9 cellular contexts compared by ENCODE assay signal in the genomic region with DNA sequence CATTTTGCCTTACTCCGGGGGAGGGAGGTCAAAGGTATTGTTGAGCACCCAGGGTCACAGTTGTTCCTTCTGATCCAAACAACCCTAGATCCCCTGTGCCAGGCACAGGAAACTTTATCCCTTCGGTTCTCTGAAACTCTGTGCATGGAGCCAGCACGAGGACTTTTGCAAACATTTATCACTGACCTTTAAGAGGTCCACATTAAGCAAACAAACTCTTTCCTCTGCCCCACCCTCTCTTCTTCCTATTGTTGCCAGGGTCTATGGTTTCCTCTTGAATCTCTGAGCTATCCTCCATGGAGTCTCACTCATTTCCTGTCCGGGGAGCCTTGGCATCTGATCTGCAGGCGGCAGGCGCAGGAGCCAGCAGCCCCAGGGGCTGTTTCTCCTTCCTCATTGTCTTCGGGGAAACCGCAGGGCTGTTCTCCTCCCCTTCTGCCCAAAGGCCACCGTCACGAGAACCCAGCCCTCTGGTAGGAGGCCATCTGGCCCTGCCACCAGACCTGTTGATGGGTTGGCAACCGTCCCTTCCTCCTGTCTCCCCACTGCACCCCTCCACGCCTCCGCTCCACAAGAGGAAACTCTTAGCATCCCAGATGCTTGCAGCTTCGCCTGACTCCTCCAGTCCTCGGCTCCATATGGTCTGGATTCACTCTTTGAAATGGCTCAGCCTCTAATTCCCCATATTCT.
DNase-seq lines count a peak whose midpoint lies in the region; ATAC-seq and TF ChIP-seq lines count a peak whose summit lies in the region.
"Had no signal": no experiment of that assay in that cellular context is flagged by ENCODE, and none has a peak within 500 bp of the region (broad histone marks: within the 10 kb centered on the region; RNA-seq: fewer than 3 reads in every experiment).

No MANE protein-coding gene starts in this region.

- H2BK12ac ChIP-seq in neuronal stem cell (ENCODE audit: low read length) = peak overlapping the region; percentile 8

- no peak overlapping the region for H3K4ac ChIP-seq in neuronal stem cell (ENCODE audit: low read length)

- no peak overlapping the region for H3K4me3 Mint-ChIP-seq in CD8-positive, alpha-beta memory T cell

- H3K79me2 ChIP-seq in PC-3 (ENCODE audit: low read length) = no peaks in the 10 kb centered on the region

- no peak overlapping the region for H2BK5ac ChIP-seq in neuronal stem cell (ENCODE audit: low read length)

- H4K8ac ChIP-seq in neuronal stem cell (ENCODE audit: low read depth, low read length) = no peak overlapping the region

- H3K18ac ChIP-seq in neuronal stem cell (ENCODE audit: low read length) = peak overlapping the region; percentile 25

- H3K9me2 ChIP-seq in PC-3 (replicated peaks; ENCODE audit: low read length) = no peaks in the 10 kb centered on the region

- H4K91ac ChIP-seq in neuronal stem cell (ENCODE audit: low read depth, low read length, poor library complexity) = no peak overlapping the region

- H3K27ac Mint-ChIP-seq in CD8-positive, alpha-beta memory T cell = no peak overlapping the region

- no peak overlapping the region for H3K23ac ChIP-seq in neuronal stem cell (ENCODE audit: low read depth, low read length, poor library complexity)

- H3K9ac ChIP-seq in PC-3 (ENCODE audit: low read length) (no peak overlapping the region), neuronal stem cell (ENCODE audit: low read depth, low read length, poor library complexity) (no peak overlapping the region)

- H2AFZ ChIP-seq in PC-3 (ENCODE audit: low read length) (peak overlapping the region; percentile 1), neuronal stem cell (ENCODE audit: low read length) (peak overlapping the region; percentile 67)

- CTCF ChIA-PET in PC-3 (lab: Charles Lee) = no interaction called here
- CTCF ChIA-PET in CD8-positive, alpha-beta memory T cell (lab: Charles Lee) = no interaction called here

- H3K4me2 ChIP-seq in PC-3 (ENCODE audit: low read length) (0 out of 2 replicates have a peak overlapping the region, but pooled peaks have one; percentile 3), neuronal stem cell (ENCODE audit: insufficient read depth, low read length, poor library complexity, severe bottlenecking) (no peak overlapping the region)

- H3K9me3 ChIP-seq in PC-3 (ENCODE audit: low read length) (peaks cover 10% of the 10 kb centered on the region), neuronal stem cell (replicated peaks in 1 of 2; ENCODE audit: control insufficient read depth in 2 of 2, insufficient read depth in 1 of 2, low read depth in 1 of 2, low read length in 2 of 2) (peaks cover 0 to 16% of the 10 kb centered on the region in 2 donors)
- no peaks in the 10 kb centered on the region for H3K9me3 ChIP-seq in CD8-positive, alpha-beta memory T cell (ENCODE audit: low read length)

- no peaks in the 10 kb centered on the region for H3K36me3 Mint-ChIP-seq in CD8-positive, alpha-beta memory T cell

- H3K79me1 ChIP-seq in neuronal stem cell (ENCODE audit: low read depth, low read length) = no peaks in the 10 kb centered on the region

- H4K20me1 ChIP-seq in PC-3 (ENCODE audit: low read length) = no peaks in the 10 kb centered on the region

- POLR2A ChIA-PET in PC-3 (lab: Charles Lee; ENCODE audit: unreplicated experiment) = no interaction called here
- POLR2A ChIA-PET in CD8-positive, alpha-beta memory T cell (lab: Charles Lee) = no interaction called here

- no CpG with 5 or more reads among the region's 15 CpGs for WGBS in neuronal stem cell (ENCODE audit: extremely low coverage in 2 of 2, insufficient read length in 2 of 2, insufficient replicate concordance in 1 of 2), 2 donors

- intact Hi-C loops in PC-3 (cut with micrococcal nuclease) = no loop called here

- ATAC-seq in PC-3 (peak; percentile 83), HG03196 (IDR thresholded peaks at IDR 0.05; ENCODE audit: unreplicated experiment) (no peak)

- no TSS peak for BruUV-seq in PC-3 (replicated peaks; lab: Mats Ljungman, UMichigan)

- H3K4me1 Mint-ChIP-seq in CD8-positive, alpha-beta memory T cell = peaks cover 4 to 8% (median 6%) of the 10 kb centered on the region in 3 donors

- H3K14ac ChIP-seq in neuronal stem cell (ENCODE audit: low read length) = no peak overlapping the region

- H2AK5ac ChIP-seq in neuronal stem cell (ENCODE audit: low read depth, low read length) = no peak overlapping the region

- no peaks in the 10 kb centered on the region for H3F3A ChIP-seq in PC-3 (ENCODE audit: low read length, unreplicated experiment)

- H3K9me3 Mint-ChIP-seq in CD8-positive, alpha-beta memory T cell = peaks cover 2 to 11% (median 6%) of the 10 kb centered on the region in 5 donors

- H3K27me3 ChIP-seq in PC-3 (ENCODE audit: low read length) = no peaks in the 10 kb centered on the region
- H3K27me3 ChIP-seq in neuronal stem cell (ENCODE audit: control insufficient read depth in 3 of 3, insufficient read depth in 3 of 3, low read depth in 1 of 3, low read length in 3 of 3) = no peaks in the 10 kb centered on the region
- H3K27me3 ChIP-seq in CD8-positive, alpha-beta memory T cell (ENCODE audit: insufficient read depth, low read length, poor library complexity, severe bottlenecking) = no peaks in the 10 kb centered on the region
- H3K27me3 ChIP-seq: cardiac muscle cell had no signal

- peak; percentile 74 for DNase-seq in GF-D8 (lab: John Stamatoyannopoulos, UW)
- peak; percentile 86 for DNase-seq in PC-3
- DNase-seq in fibroblast of gingiva (ENCODE audit: low read depth) = peak; percentile 94
- DNase-seq in neuronal stem cell (ENCODE audit: low spot score) = no peak
- no peak for DNase-seq in DMS114 treated with DMSO at 0.1 percent for 48 hours (lab: John Stamatoyannopoulos, UW; ENCODE audit: unreplicated experiment)
- no peak for DNase-seq in activated gamma-delta T cell treated with Interleukin-2 at 50 U/mL for 16 hours
- DNase-seq in CD8-positive, alpha-beta memory T cell = no peak

- H3K36me3 ChIP-seq in PC-3 (ENCODE audit: low read depth, low read length) (no peaks in the 10 kb centered on the region), neuronal stem cell (replicated peaks in 1 of 2; ENCODE audit: control insufficient read depth in 2 of 2, insufficient read depth in 2 of 2, low read length in 2 of 2) (no peaks in the 10 kb centered on the region)
- H3K36me3 ChIP-seq in CD8-positive, alpha-beta memory T cell (ENCODE audit: insufficient read depth, low read length) = no peaks in the 10 kb centered on the region
- H3K36me3 ChIP-seq: cardiac muscle cell had no signal

- H3K27me3 Mint-ChIP-seq in CD8-positive, alpha-beta memory T cell = peaks cover 4 to 10% of the 10 kb centered on the region in 2 donors

- no peak for TF ChIP-seq CTCF in PC-3 (conservative IDR thresholded peaks at IDR 0.05; ENCODE audit: low read depth, low read length)

- H3K4me1 ChIP-seq in PC-3 (ENCODE audit: insufficient read depth, low read length) (peaks cover 22% of the 10 kb centered on the region), neuronal stem cell (ENCODE audit: control insufficient read depth in 2 of 2, insufficient read depth in 1 of 2, low read depth in 1 of 2, low read length in 2 of 2) (peaks cover 4 to 5% of the 10 kb centered on the region in 2 donors)
- no peaks in the 10 kb centered on the region for H3K4me1 ChIP-seq in CD8-positive, alpha-beta memory T cell (ENCODE audit: insufficient read depth, low read length)

- no peak overlapping the region for H3K4me3 ChIP-seq in PC-3 (ENCODE audit: low read length)
- no peak overlapping the region for H3K4me3 ChIP-seq in neuronal stem cell (ENCODE audit: low read length in 2 of 2)
- H3K4me3 ChIP-seq in CD8-positive, alpha-beta memory T cell (ENCODE audit: low read length) = no peak overlapping the region
- H3K4me3 ChIP-seq: cardiac muscle cell had no signal

- H2BK120ac ChIP-seq in neuronal stem cell (ENCODE audit: low read depth, low read length) = no peak overlapping the region

- H3K27ac ChIP-seq in PC-3 (ENCODE audit: low read length) = peak overlapping the region; percentile 22
- H3K27ac ChIP-seq in neuronal stem cell (replicated peaks; ENCODE audit: low read length) = no peak overlapping the region
- no peak overlapping the region for H3K27ac ChIP-seq in CD8-positive, alpha-beta memory T cell (ENCODE audit: low read depth, low read length)
- H3K27ac ChIP-seq: cardiac muscle cell had no signal

- H2BK15ac ChIP-seq in neuronal stem cell (ENCODE audit: low read length) = no peak overlapping the region

Comparison
In these comparisons a context has a peak if more than half of its experiments do, and no peak if none do; other contexts are left out.
1. DNase-seq: peak in GF-D8 (single experiment), PC-3 (single experiment) and fibroblast of gingiva (single experiment); none in neuronal stem cell (single experiment), DMS114 treated with DMSO at 0.1 percent for 48 hours (single experiment), activated gamma-delta T cell treated with Interleukin-2 at 50 U/mL for 16 hours (single experiment) and CD8-positive, alpha-beta memory T cell (0 of 5).